ENCODE assay signal across 2 cellular contexts in genomic region chr5:15263406-15263805, GRCh38.
TF ChIP-seq lines count a peak whose summit lies in the region.

No MANE protein-coding gene starts in this region.

TF ChIP-seq in HepG2, 621 proteins besides CTCF, POLR2A, EP300 and RAD21:
- TF ChIP-seq ATF7 (IDR thresholded peaks at IDR 0.05), result peak; percentile 58
- no peak for TF ChIP-seq ATF7 (CRISPR knock-in tag; IDR thresholded peaks at IDR 0.05)
- TF ChIP-seq MAFK (conservative IDR thresholded peaks at IDR 0.05 in 1 of 2, IDR thresholded peaks at IDR 0.05 in 1 of 2; ENCODE audit: low read length in 2 of 2), result peak; percentile 52 to 63; a peak in 3 of 4 replicates
- no peak for TF ChIP-seq PTBP1 (IDR thresholded peaks at IDR 0.05; ENCODE audit: low read depth, low read length, poor library complexity, severe bottlenecking)
- TF ChIP-seq CREB1 (IDR thresholded peaks at IDR 0.05), result peak; percentile 88
- TF ChIP-seq CREB1 (CRISPR knock-in tag; IDR thresholded peaks at IDR 0.05), result no peak
- TF ChIP-seq JARID2 (CRISPR knock-in tag; IDR thresholded peaks at IDR 0.05; ENCODE audit: insufficient replicate concordance), result no peak
- no peak for TF ChIP-seq HOXA9 (CRISPR knock-in tag; IDR thresholded peaks at IDR 0.05; ENCODE audit: borderline replicate concordance)
- TF ChIP-seq MAFF (IDR thresholded peaks at IDR 0.05; ENCODE audit: low read depth, low read length), result peak; percentile 37; the same call in 1 of the 2 replicates
- TF ChIP-seq RFX3 (CRISPR knock-in tag; IDR thresholded peaks at IDR 0.05), result no peak
- no peak for TF ChIP-seq POLR2AphosphoS2 (IDR thresholded peaks at IDR 0.05; ENCODE audit: low read depth, low read length)
- TF ChIP-seq ZSCAN21 (CRISPR knock-in tag; IDR thresholded peaks at IDR 0.05; ENCODE audit: borderline replicate concordance), result no peak
- no peak for TF ChIP-seq GABPB1 (CRISPR knock-in tag; IDR thresholded peaks at IDR 0.05)
- TF ChIP-seq CBX1 (IDR thresholded peaks at IDR 0.05; ENCODE audit: low read depth), result no peak
- TF ChIP-seq NFAT5 (CRISPR knock-in tag; IDR thresholded peaks at IDR 0.05), result no peak

TF ChIP-seq in IMR-90, 13 proteins besides CTCF, POLR2A, EP300 and RAD21:
- TF ChIP-seq BHLHE40 (IDR thresholded peaks at IDR 0.05; ENCODE audit: low read depth, low read length) (no peak), ELK1 (IDR thresholded peaks at IDR 0.05; ENCODE audit: borderline replicate concordance, low read depth, low read length) (no peak), MAFK (IDR thresholded peaks at IDR 0.05; ENCODE audit: low read depth, low read length) (0 out of 2 replicates have a peak, but pooled peaks have one; percentile 13), RCOR1 (IDR thresholded peaks at IDR 0.05; ENCODE audit: insufficient replicate concordance, low read length) (no peak)
